ENCODE assay signal across 8 cellular contexts in genomic region chr4:70734971-70735370, GRCh38. TPM values are rescaled to one million over a fixed set of nuclear protein-coding genes. Genes with fewer than 3 reads are reported as not detected.
A peak's percentile ranks its signal among the peaks of the same experiment; 100 is the strongest.
DNase-seq lines count a peak whose midpoint lies in the region; ATAC-seq, FAIRE-seq and TF ChIP-seq lines count a peak whose summit lies in the region.

No MANE protein-coding gene starts in this region.

- H3K4me2 ChIP-seq in DOHH2 (ENCODE audit: low read length): peak overlapping the region; percentile 88
- H3K4me2 ChIP-seq in GM12878 (ENCODE audit: control insufficient read depth, insufficient read depth): peak overlapping the region; percentile 66

- H3K79me2 ChIP-seq in DOHH2 (ENCODE audit: control insufficient read depth, low read length) (peaks cover 82% of the 10 kb centered on the region), GM12878 (ENCODE audit: control insufficient read depth, insufficient read depth, low read length) (no peaks in the 10 kb centered on the region; the same call in 1 of the 2 replicates)

- H3K9ac ChIP-seq in GM12878 (ENCODE audit: control insufficient read depth, insufficient read depth, low read length): no peak overlapping the region

- no peak for FAIRE-seq in GM12878 (lab: Jason Lieb, UNC)

- peaks cover 3% of the 10 kb centered on the region for H3K36me3 Mint-ChIP-seq in mesothelial cell of epicardium

- SMC1A ChIA-PET in GM12878 (lab: Charles Lee; ENCODE audit: uncharacterized antibody, unreplicated experiment): interaction anchor here (0.6 to 7.5 kb wide), 52 partner anchors 9 to 893 kb away, joined by 3 to 204 read pairs (median 6); partner anchors contain the start of genes DCK, ENAM, GRSF1 and JCHAIN

- TF ChIP-seq CTCF in DOHH2 (IDR thresholded peaks at IDR 0.05; ENCODE audit: low read depth, low read length, poor library complexity, severe bottlenecking) (no peak), GM12878 (IDR thresholded peaks at IDR 0.05 in 2 of 3, conservative IDR thresholded peaks at IDR 0.05 in 1 of 3; ENCODE audit: control insufficient read depth in 2 of 3, extremely low read depth in 1 of 3, insufficient read depth in 1 of 3, low read depth in 3 of 3, low read length in 3 of 3) (no peak), mesothelial cell of epicardium (IDR thresholded peaks at IDR 0.05; ENCODE audit: unreplicated experiment) (no peak)

- peaks cover 23% of the 10 kb centered on the region for H3F3A ChIP-seq in DOHH2 (ENCODE audit: control insufficient read depth, insufficient read depth)

- DNase-seq in GM12878 (ENCODE audit: low read depth, low spot score) (no peak), mesothelial cell of epicardium (ENCODE audit: low spot score in 2 of 2, unreplicated experiment in 2 of 2) (no peak), GOT3 (lab: John Stamatoyannopoulos, UW) (no peak), G401 (ENCODE audit: low spot score) (no peak)

- no peak overlapping the region for H2AFZ ChIP-seq in GM12878 (ENCODE audit: control insufficient read depth, low read depth, low read length)

- H3K27ac Mint-ChIP-seq in mesothelial cell of epicardium: peak overlapping the region; percentile 34

- H4K20me1 ChIP-seq in DOHH2 (ENCODE audit: control insufficient read depth, insufficient read depth, low read depth, low read length): no peaks in the 10 kb centered on the region
- H4K20me1 ChIP-seq in GM12878 (ENCODE audit: control insufficient read depth, insufficient read depth): no peaks in the 10 kb centered on the region

- H3K4me1 Mint-ChIP-seq in mesothelial cell of epicardium: peaks cover 14% of the 10 kb centered on the region

- H3K4me3 ChIP-seq in DOHH2 (ENCODE audit: low read length) (peak overlapping the region; percentile 71), GM12878 (peak overlapping the region; percentile 62)

- TF ChIP-seq EP300 in GM12878 (IDR thresholded peaks at IDR 0.05; ENCODE audit: borderline replicate concordance in 1 of 2, control insufficient read depth in 1 of 2, low read depth in 2 of 2, low read length in 2 of 2): no peak

- H3K27me3 ChIP-seq in DOHH2 (ENCODE audit: control insufficient read depth, low read length): no peaks in the 10 kb centered on the region
- no peaks in the 10 kb centered on the region for H3K27me3 ChIP-seq in GM12878 (replicated peaks in 1 of 2; ENCODE audit: control insufficient read depth in 2 of 2, insufficient read depth in 2 of 2, low read length in 1 of 2)

- RAD21 ChIA-PET in GM12878 (lab: Charles Lee; ENCODE audit: unreplicated experiment): interaction anchor here (0.7 to 5.8 kb wide), 32 partner anchors 11 to 274 kb away, joined by 3 to 86 read pairs (median 6); partner anchors contain the start of genes DCK, GRSF1, MOB1B and RUFY3

- POLR2A ChIA-PET in GM12878 (lab: Charles Lee): interaction anchor here (0.6 to 4.7 kb wide), 25 partner anchors 11 to 275 kb away, joined by 3 to 35 read pairs (median 4); partner anchors contain the start of gene RUFY3

- H3K9me2 ChIP-seq in DOHH2 (replicated peaks; ENCODE audit: control insufficient read depth, low read length): no peaks in the 10 kb centered on the region

- 2% methylated on average over 3 of the region's 3 CpGs for WGBS in GM12878 (ENCODE audit: insufficient coverage, insufficient replicate concordance, low lambda C conversion rate, missing lambda C conversion rate)

- CTCF ChIA-PET in GM12878 (lab: Yijun Ruan, JAX): interaction anchor here (0.8 to 6.5 kb wide), 32 partner anchors 9 to 274 kb away, joined by 3 to 77 read pairs (median 7); partner anchors contain the start of genes DCK, GRSF1, MOB1B and RUFY3

- no peaks in the 10 kb centered on the region for H3K27me3 Mint-ChIP-seq in mesothelial cell of epicardium (ENCODE audit: low read depth)

- 0 out of 2 replicates have a peak, but pooled peaks cover 3% of the 10 kb centered on the region for H3K36me3 ChIP-seq in DOHH2 (ENCODE audit: control insufficient read depth, low read length)
- H3K36me3 ChIP-seq in GM12878 (ENCODE audit: control insufficient read depth in 2 of 2, insufficient read depth in 2 of 2, low read length in 1 of 2): no peaks in the 10 kb centered on the region

- peak; percentile 17 for ATAC-seq in HG03460 (IDR thresholded peaks at IDR 0.05; ENCODE audit: unreplicated experiment)
- peak; percentile 55 for ATAC-seq in GM12878
- ATAC-seq in GM18867 (IDR thresholded peaks at IDR 0.05; ENCODE audit: unreplicated experiment): no peak
- no peak for ATAC-seq in GM21526 (IDR thresholded peaks at IDR 0.05; ENCODE audit: low FRiP score, unreplicated experiment)

- intact Hi-C loops in GM12878 (cut with micrococcal nuclease; ENCODE audit: unreplicated experiment): loop anchor here (5.0 to 10.0 kb wide), 3 partner anchors 83 to 257 kb away; partner anchors contain the start of gene DCK

- BruUV-seq in GM12878 (replicated peaks; lab: Mats Ljungman, UMichigan): TSS peak; percentile 44

- TF ChIP-seq POLR2A in GM12878 (IDR thresholded peaks at IDR 0.05; ENCODE audit: low read depth, low read length): no peak

- H3K4me1 ChIP-seq in DOHH2 (ENCODE audit: control insufficient read depth, low read length) (peaks cover 77% of the 10 kb centered on the region), GM12878 (ENCODE audit: control insufficient read depth, insufficient read depth, low read length) (peaks cover 30% of the 10 kb centered on the region)

- no peak for TF ChIP-seq RAD21 in GM12878 (IDR thresholded peaks at IDR 0.05; ENCODE audit: insufficient read depth, low read depth, low read length)

- H3K27ac ChIP-seq in DOHH2 (ENCODE audit: low read depth, low read length): peak overlapping the region; percentile 86
- H3K27ac ChIP-seq in GM12878 (ENCODE audit: control insufficient read depth, insufficient read depth): peak overlapping the region; percentile 49

- H3K9me3 Mint-ChIP-seq in mesothelial cell of epicardium: no peaks in the 10 kb centered on the region

- H3K9me3 ChIP-seq in DOHH2 (ENCODE audit: control insufficient read depth, insufficient read depth, low read length): no peaks in the 10 kb centered on the region
- no peaks in the 10 kb centered on the region for H3K9me3 ChIP-seq in GM12878 (replicated peaks; ENCODE audit: control insufficient read depth, insufficient read depth, low read length)

- no peak overlapping the region for H3K4me3 Mint-ChIP-seq in mesothelial cell of epicardium

- in situ Hi-C loops in GM12878 (cut with MboI): no loop called here
- in situ Hi-C loops in G401 (cut with HindIII; ENCODE audit: low sequenced_read_pairs): no loop called here

TF ChIP-seq in GM12878, 131 proteins besides CTCF, POLR2A, EP300 and RAD21 (continues in another document):
- 0 out of 2 replicates have a peak, but pooled peaks have one; percentile 37 for TF ChIP-seq MTA2 (IDR thresholded peaks at IDR 0.05; ENCODE audit: low read depth)
- 0 out of 2 replicates have a peak, but pooled peaks have one; percentile 7 for TF ChIP-seq ATF7 (IDR thresholded peaks at IDR 0.05; ENCODE audit: low read depth)

RNA-seq across cellular contexts. Expression of gene RUFY3, which starts 13.2 kb away (rescaled TPM):
- 41.0 and 44.3 TPM in 2 replicates for total RNA-seq in GM12878 (2013; cell fraction: nucleolus; rRNA removed)
- total RNA-seq in GM12878 (2014; rRNA removed): 20.9 and 23.9 TPM in 2 replicates
- 26.9 and 27.7 TPM in 2 replicates for total RNA-seq in GM12878 (2014; rRNA removed; fragmentation: Illumina TruSeq; extraction: Trizol)
- total RNA-seq in GM12878 (2021): 22.5 and 28.3 TPM in 2 replicates
- polyA plus RNA-seq in GM12878 (2011; ENCODE audit: low read depth): 9.8 TPM
- 9.1 and 9.4 TPM in 2 replicates for polyA plus RNA-seq in GM12878 (2011; rRNA removed)
- polyA plus RNA-seq in GM12878 (2011; cell fraction: cytosol; rRNA removed): 1.9 and 2.9 TPM in 2 replicates
- 9.2 and 9.6 TPM in 2 replicates for polyA plus RNA-seq in GM12878 (2011; cell fraction: nucleus; rRNA removed)
- 10.1 and 12.5 TPM in 2 replicates for polyA plus RNA-seq in GM12878 (2012)
- polyA plus RNA-seq in GM12878 (2014; fragmentation: Illumina TruSeq; extraction: Trizol): 21.4 and 35.8 TPM in 2 replicates
- polyA plus RNA-seq in GM12878 (2014; fragmentation: Nextera tagmentation; extraction: Ambion mirVana): 1 to 10 TPM; 6.5 to 7.3 TPM
- 14.8 and 15.1 TPM in 2 replicates for polyA plus RNA-seq in GM12878 (2014; rRNA removed)
- 10 to 100 TPM in 1 of 2 experiments, 1 to 10 TPM in 1; 5.1 to 11.1 TPM for polyA plus RNA-seq in GM12878 (2016; fragmentation: Nextera tagmentation; extraction: Ambion mirVana)
- 3.1 and 5.6 TPM in 2 replicates for polyA minus RNA-seq in GM12878 (2011; rRNA and poly(A)+ RNA removed)
- 1.7 and 2.3 TPM in 2 replicates for polyA minus RNA-seq in GM12878 (2011; cell fraction: cytosol; rRNA and poly(A)+ RNA removed)
- polyA minus RNA-seq in GM12878 (2011; cell fraction: nucleus; rRNA and poly(A)+ RNA removed): 4.6 and 7.8 TPM in 2 replicates
- total RNA-seq in mesothelial cell of epicardium: 96.0 to 101 TPM (median 96.6 TPM) in 3 replicates
- total RNA-seq in G401 (2014; rRNA removed; shearing (Covaris generic)): 53.8 and 65.2 TPM in 2 replicates

RNA-seq across cellular contexts. Expression of gene UTP3, which starts 46.6 kb away (rescaled TPM):
- total RNA-seq in GM12878 (2013; cell fraction: nucleolus; rRNA removed): 16.7 and 17.2 TPM in 2 replicates
- total RNA-seq in GM12878 (2014; rRNA removed) (19.9 and 22.1 TPM in 2 replicates), GM12878 (2014; rRNA removed; fragmentation: Illumina TruSeq; extraction: Trizol) (28.5 and 29.2 TPM in 2 replicates), GM12878 (2021) (33.3 and 34.2 TPM in 2 replicates), mesothelial cell of epicardium (28.0 to 30.4 TPM (median 29.6 TPM) in 3 replicates)
- polyA plus RNA-seq in GM12878 (2011; ENCODE audit: low read depth): 25.5 TPM
- polyA plus RNA-seq in GM12878 (2011; rRNA removed) (18.7 and 23.6 TPM in 2 replicates), GM12878 (2014; fragmentation: Illumina TruSeq; extraction: Trizol) (60.7 and 66.8 TPM in 2 replicates), GM12878 (2014; fragmentation: Nextera tagmentation; extraction: Ambion mirVana) (10 to 100 TPM; 15.8 to 21.1 TPM), GM12878 (2014; rRNA removed) (33.5 and 38.9 TPM in 2 replicates), GM12878 (2016; fragmentation: Nextera tagmentation; extraction: Ambion mirVana) (10 to 100 TPM; 21.5 to 23.4 TPM)
- polyA plus RNA-seq in GM12878 (2011; cell fraction: cytosol; rRNA removed): 12.4 and 14.0 TPM in 2 replicates
- 10.9 and 16.4 TPM in 2 replicates for polyA plus RNA-seq in GM12878 (2011; cell fraction: nucleus; rRNA removed)
- 32.8 and 41.8 TPM in 2 replicates for polyA plus RNA-seq in GM12878 (2012)
- 6.1 and 6.9 TPM in 2 replicates for polyA minus RNA-seq in GM12878 (2011; rRNA and poly(A)+ RNA removed)
- polyA minus RNA-seq in GM12878 (2011; cell fraction: cytosol; rRNA and poly(A)+ RNA removed): 3.3 and 4.9 TPM in 2 replicates
- 4.6 and 7.4 TPM in 2 replicates for polyA minus RNA-seq in GM12878 (2011; cell fraction: nucleus; rRNA and poly(A)+ RNA removed)
- total RNA-seq in G401 (2014; rRNA removed; shearing (Covaris generic)): 12.8 and 16.3 TPM in 2 replicates

Comparison
In these comparisons a context has a peak if more than half of its experiments do, and no peak if none do; other contexts are left out.
1. ATAC-seq: peak in HG03460 (single experiment) and GM12878 (single experiment); none in GM18867 (single experiment) and GM21526 (single experiment).